Comparison of ENCODE assay signal across 23 cellular contexts in the genomic region with DNA sequence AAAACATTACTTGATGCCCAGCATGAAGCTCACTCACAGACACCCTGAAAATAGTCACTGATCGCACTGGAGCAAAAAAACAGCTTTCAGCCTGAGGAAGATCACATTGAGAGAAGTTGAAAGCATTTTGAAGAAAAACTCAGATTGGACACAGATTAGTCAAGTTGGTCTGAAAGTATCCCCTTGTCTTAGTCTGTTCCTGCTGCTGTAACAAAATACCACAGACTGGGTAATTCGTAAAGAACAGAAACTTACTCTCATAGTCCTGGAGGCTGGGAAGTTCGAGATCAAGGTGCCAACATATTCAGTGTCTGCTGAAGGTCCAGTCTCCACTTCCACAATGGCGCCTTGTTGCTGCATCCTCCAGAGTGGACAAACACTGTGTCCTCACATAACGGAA.
"Had no signal": no experiment of that assay in that cellular context is flagged by ENCODE, and none has a peak within 500 bp of the region (broad histone marks: within the 10 kb centered on the region; RNA-seq: fewer than 3 reads in every experiment).

No MANE protein-coding gene starts in this region.

- H3K27me3 Mint-ChIP-seq: stimulated activated naive B cell treated with anti-CD40 and anti-IgM and Interleukin-4, amounts not matched to agents 10 μg/mL and 1 μg/mL and 100 μg/mL, for 72 hours had no signal

- H3K27ac ChIP-seq: body of pancreas, coronary artery, heart left ventricle, prostate gland, SJCRH30, spleen, suprapubic skin, upper lobe of left lung, VCaP had no signal

- H3K4me3 ChIP-seq: body of pancreas, coronary artery, heart left ventricle, prostate gland, SJCRH30, spleen, suprapubic skin, upper lobe of left lung had no signal

- H3K27ac Mint-ChIP-seq: nephron; stimulated activated naive B cell treated with anti-CD40 and anti-IgM and Interleukin-4, amounts not matched to agents 10 μg/mL and 1 μg/mL and 100 μg/mL, for 72 hours had no signal

- DNase-seq: activated CD4-positive, alpha-beta T cell treated with anti-CD3 and anti-CD28 coated beads for 4 hours; activated effector memory CD4-positive, alpha-beta T cell treated with Interleukin-2 at 50 U/mL for 16 hours; amniotic stem cell; body of pancreas; central memory CD4-positive, alpha-beta T cell; effector memory CD4-positive, alpha-beta T cell; heart left ventricle; mammary epithelial cell; occipital lobe; SJCRH30; spleen; stimulated activated CD4-positive, alpha-beta T cell treated with anti-CD3 and anti-CD28 coated beads, Interleukin-1b, Interleukin-23, amount 100 ng/mL, for 48 hours; stimulated activated naive B cell treated with anti-CD40 and anti-IgM and Interleukin-4, amounts not matched to agents 10 μg/mL and 1 μg/mL and 100 μg/mL, for 72 hours; upper lobe of left lung had no signal

- H3K4me3 Mint-ChIP-seq: nephron; stimulated activated naive B cell treated with anti-CD40 and anti-IgM and Interleukin-4, amounts not matched to agents 10 μg/mL and 1 μg/mL and 100 μg/mL, for 72 hours had no signal

- H3K36me3 Mint-ChIP-seq: stimulated activated naive B cell treated with anti-CD40 and anti-IgM and Interleukin-4, amounts not matched to agents 10 μg/mL and 1 μg/mL and 100 μg/mL, for 72 hours had no signal

- FAIRE-seq: frontal cortex, islet of Langerhans had no signal

- H3K27me3 ChIP-seq: body of pancreas, heart left ventricle, SJCRH30, spleen, suprapubic skin, upper lobe of left lung had no signal

- H3K4me1 Mint-ChIP-seq: nephron had no signal

- H3K9me3 ChIP-seq: body of pancreas, heart left ventricle, prostate gland, SJCRH30, spleen, suprapubic skin, upper lobe of left lung had no signal

- ATAC-seq: body of pancreas; heart left ventricle; left lobe of liver; sciatic nerve; stimulated activated naive B cell treated with anti-CD40 and anti-IgM and Interleukin-4, amounts not matched to agents 10 μg/mL and 1 μg/mL and 100 μg/mL, for 72 hours had no signal

- H3K4me1 ChIP-seq: body of pancreas, prostate gland, SJCRH30, suprapubic skin had no signal

- H3K36me3 ChIP-seq: heart left ventricle, prostate gland, SJCRH30, spleen, suprapubic skin, upper lobe of left lung had no signal

- H3K9me3 Mint-ChIP-seq: nephron; stimulated activated naive B cell treated with anti-CD40 and anti-IgM and Interleukin-4, amounts not matched to agents 10 μg/mL and 1 μg/mL and 100 μg/mL, for 72 hours had no signal
